14 cellular contexts compared by ENCODE assay signal in the genomic region with DNA sequence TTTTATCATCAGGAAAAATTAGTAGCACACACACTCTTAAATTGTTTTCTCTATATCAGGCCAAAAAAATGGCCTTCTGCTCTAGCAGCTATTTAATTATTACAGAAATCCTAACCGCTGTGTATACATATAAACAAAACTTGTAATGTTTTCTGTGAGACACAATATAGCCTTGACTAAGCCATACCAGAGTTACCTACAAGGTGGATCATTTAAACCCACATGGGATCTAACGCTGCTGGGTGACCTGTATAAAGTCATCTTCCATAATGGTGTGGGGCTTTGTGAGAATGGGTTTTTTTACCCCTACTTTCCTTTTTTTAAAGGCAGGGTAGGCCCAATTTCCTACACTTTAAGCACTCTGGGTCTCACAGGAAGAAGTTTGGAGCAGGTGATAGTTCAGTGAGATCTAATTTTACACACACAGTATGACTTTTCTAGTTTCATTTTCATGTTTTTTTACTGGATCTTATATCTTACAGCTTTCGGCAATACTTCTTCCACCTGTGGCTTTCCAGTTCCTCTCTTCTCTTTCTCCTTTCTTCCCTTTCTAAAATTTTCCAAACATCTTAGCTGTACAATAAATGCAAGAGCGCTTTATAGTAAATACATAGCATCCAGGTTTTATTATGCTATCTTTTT.
DNase-seq lines count a peak whose midpoint lies in the region; ATAC-seq, FAIRE-seq and TF ChIP-seq lines count a peak whose summit lies in the region.
"Had no signal": no experiment of that assay in that cellular context is flagged by ENCODE, and none has a peak within 500 bp of the region (broad histone marks: within the 10 kb centered on the region; RNA-seq: fewer than 3 reads in every experiment).

No MANE protein-coding gene starts in this region.

- no peak for TF ChIP-seq CTCF in GM12878 (IDR thresholded peaks at IDR 0.05 in 2 of 3, conservative IDR thresholded peaks at IDR 0.05 in 1 of 3; ENCODE audit: control insufficient read depth in 2 of 3, extremely low read depth in 1 of 3, insufficient read depth in 1 of 3, low read depth in 3 of 3, low read length in 3 of 3)

- peak overlapping the region; percentile 53; the same call in 1 of the 2 replicates for H2AFZ ChIP-seq in GM12878 (ENCODE audit: control insufficient read depth, low read depth, low read length)

- peaks cover 12% of the 10 kb centered on the region for H3K4me1 ChIP-seq in GM12878 (ENCODE audit: control insufficient read depth, insufficient read depth, low read length)

- H3K4me2 ChIP-seq in GM12878 (ENCODE audit: control insufficient read depth, insufficient read depth) = peak overlapping the region; percentile 41

- BruUV-seq in GM12878 (replicated peaks; lab: Mats Ljungman, UMichigan) = no TSS peak

- H4K20me1 ChIP-seq in GM12878 (ENCODE audit: control insufficient read depth, insufficient read depth) = no peaks in the 10 kb centered on the region

- peak overlapping the region; percentile 31; the same call in 1 of the 2 replicates for H3K4me3 ChIP-seq in GM12878

- CTCF ChIA-PET in GM12878 (lab: Yijun Ruan, JAX) = interaction anchor here (0.7 to 6.3 kb wide), 6 partner anchors 37 to 340 kb away, joined by 3 to 139 read pairs (median 13); no protein-coding TSS in a partner anchor

- intact Hi-C loops in GM12878 (cut with micrococcal nuclease; ENCODE audit: unreplicated experiment) = no loop called here

- WGBS in GM12878 (ENCODE audit: insufficient coverage, insufficient replicate concordance, low lambda C conversion rate, missing lambda C conversion rate) = 44% methylated on average over 4 of the region's 4 CpGs

- SMC1A ChIA-PET in GM12878 (lab: Charles Lee; ENCODE audit: uncharacterized antibody, unreplicated experiment) = interaction anchor here (0.6 to 6.8 kb wide), 7 partner anchors 10 to 569 kb away, joined by 3 to 83 read pairs (median 4); no protein-coding TSS in a partner anchor

- TF ChIP-seq POLR2A in GM12878 (IDR thresholded peaks at IDR 0.05; ENCODE audit: low read depth, low read length) = no peak

- H3K9ac ChIP-seq in GM12878 (ENCODE audit: control insufficient read depth, insufficient read depth, low read length) = no peak overlapping the region

- no peaks in the 10 kb centered on the region for H3K79me2 ChIP-seq in GM12878 (ENCODE audit: control insufficient read depth, insufficient read depth, low read length)

- POLR2A ChIA-PET in GM12878 (lab: Charles Lee) = no interaction called here

- RAD21 ChIA-PET in GM12878 (lab: Charles Lee; ENCODE audit: unreplicated experiment) = interaction anchor here (1.0 to 2.5 kb wide), 3 partner anchors 65 to 318 kb away, joined by 3 to 10 read pairs (median 3); no protein-coding TSS in a partner anchor

- H3K36me3 ChIP-seq in GM12878 (ENCODE audit: control insufficient read depth in 2 of 2, insufficient read depth in 2 of 2, low read length in 1 of 2) = no peaks in the 10 kb centered on the region

- DNase-seq in GM12878 (ENCODE audit: low read depth, low spot score) (peak; percentile 23), NCI-H69 (lab: John Stamatoyannopoulos, UW) (no peak), SK-N-DZ (ENCODE audit: low spot score) (no peak), GM19238 (ENCODE audit: insufficient read length, low spot score) (no peak)
- DNase-seq in stimulated activated naive CD4-positive, alpha-beta T cell (lab: John Stamatoyannopoulos, UW) = no peak
- DNase-seq: activated CD4-positive, CD25-positive, alpha-beta regulatory T cell treated with anti-CD3 and anti-CD28 coated beads, Interleukin-2, amount 50 U/mL, for 72 hours; activated naive CD4-positive, alpha-beta T cell treated with anti-CD3 and anti-CD28 coated beads, Interleukin-2, amount 50 U/mL, for 16 hours; CD4-positive, CD25-positive, alpha-beta regulatory T cell; hypothalamus; NCI-H187 treated with DMSO at 0.1 percent for 48 hours had no signal

- H3K27ac ChIP-seq in GM12878 (ENCODE audit: control insufficient read depth, insufficient read depth) = peak overlapping the region; percentile 61

- no peak for TF ChIP-seq EP300 in GM12878 (IDR thresholded peaks at IDR 0.05; ENCODE audit: borderline replicate concordance in 1 of 2, control insufficient read depth in 1 of 2, low read depth in 2 of 2, low read length in 2 of 2)

- H3K27me3 ChIP-seq in GM12878 (replicated peaks in 1 of 2; ENCODE audit: control insufficient read depth in 2 of 2, insufficient read depth in 2 of 2, low read length in 1 of 2) = no peaks in the 10 kb centered on the region

- no peaks in the 10 kb centered on the region for H3K9me3 ChIP-seq in GM12878 (replicated peaks; ENCODE audit: control insufficient read depth, insufficient read depth, low read length)

- no peak for TF ChIP-seq RAD21 in GM12878 (IDR thresholded peaks at IDR 0.05; ENCODE audit: insufficient read depth, low read depth, low read length)

- in situ Hi-C loops in GM12878 (cut with MboI) = loop anchor here (5.0 kb wide), 1 partner anchor 315 kb away; no protein-coding TSS in a partner anchor

- peak; percentile 51 for ATAC-seq in GM18520 (IDR thresholded peaks at IDR 0.05; ENCODE audit: unreplicated experiment)
- peak; percentile 84 for ATAC-seq in GM21390 (IDR thresholded peaks at IDR 0.05; ENCODE audit: unreplicated experiment)
- peak; percentile 83 for ATAC-seq in HG03095 (IDR thresholded peaks at IDR 0.05; ENCODE audit: unreplicated experiment)
- peak; percentile 77 for ATAC-seq in GM12878

- FAIRE-seq in GM12878 (lab: Jason Lieb, UNC) = no peak
- FAIRE-seq: RCC 7860 had no signal

TF ChIP-seq in GM12878, 131 proteins besides CTCF, POLR2A, EP300 and RAD21:
- TF ChIP-seq NFIC (IDR thresholded peaks at IDR 0.05; ENCODE audit: low read depth, low read length) = peak; percentile 50; the same call in 1 of the 2 replicates
- TF ChIP-seq CBX5 (IDR thresholded peaks at IDR 0.05; ENCODE audit: low read depth) = 0 out of 2 replicates have a peak, but pooled peaks have one; percentile 24
- TF ChIP-seq MEF2A (IDR thresholded peaks at IDR 0.05; ENCODE audit: insufficient read depth, low read depth, low read length) = 0 out of 2 replicates have a peak, but pooled peaks have one; percentile 23
- TF ChIP-seq EED (IDR thresholded peaks at IDR 0.05; ENCODE audit: low read depth) = peak; percentile 52; the same call in 1 of the 2 replicates
- no peak for TF ChIP-seq MEF2B (IDR thresholded peaks at IDR 0.05; ENCODE audit: partially characterized antibody, poor library complexity, severe bottlenecking)
- no peak for TF ChIP-seq ZBED1 (IDR thresholded peaks at IDR 0.05; ENCODE audit: borderline replicate concordance)
- TF ChIP-seq SPI1 (IDR thresholded peaks at IDR 0.05; ENCODE audit: borderline replicate concordance, insufficient read depth, low read depth, low read length) = 0 out of 2 replicates have a peak, but pooled peaks have one; percentile 18
- TF ChIP-seq RUNX3 (IDR thresholded peaks at IDR 0.05; ENCODE audit: low read length) = peak; percentile 35; the same call in 1 of the 2 replicates
